ENCODE assay signal across 1 cellular context in the genomic region with DNA sequence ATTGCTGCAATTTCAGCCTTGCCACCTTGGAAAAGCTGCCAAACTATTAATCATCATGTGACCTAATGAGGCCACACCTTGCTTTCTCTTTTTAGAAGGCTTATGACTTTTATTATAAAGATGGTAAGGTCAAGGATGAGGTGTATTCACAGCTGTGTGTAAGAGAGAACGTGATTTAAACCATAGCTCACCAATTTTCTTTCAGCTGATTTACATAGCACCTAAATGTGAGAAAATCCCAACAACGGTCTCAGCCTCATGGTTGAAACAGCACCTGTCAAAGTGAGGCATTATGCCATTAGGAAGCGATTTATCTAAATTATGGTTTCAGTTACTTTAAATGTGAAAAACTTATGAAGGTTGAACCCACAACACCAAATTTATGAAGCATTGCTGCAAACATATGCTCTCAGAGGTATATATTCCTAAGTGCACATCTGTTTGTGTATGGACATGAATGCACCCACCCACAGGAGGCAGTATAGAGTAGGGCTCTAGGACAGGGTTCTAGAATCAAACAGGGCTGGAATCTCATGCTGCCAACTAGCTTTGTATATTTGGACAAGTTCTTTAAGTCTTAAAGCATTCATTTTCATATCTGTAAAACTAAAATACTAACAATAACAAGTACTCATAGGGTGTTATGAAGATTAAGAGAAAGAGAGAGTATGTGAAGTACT.
A peak's percentile ranks its signal among the peaks of the same experiment; 100 is the strongest.
TF ChIP-seq lines count a peak whose summit lies in the region.

No MANE protein-coding gene starts in this region.

TF ChIP-seq in K562, 482 proteins besides CTCF, POLR2A, EP300 and RAD21 (continued from another document):
- TF ChIP-seq, protein P1, sequence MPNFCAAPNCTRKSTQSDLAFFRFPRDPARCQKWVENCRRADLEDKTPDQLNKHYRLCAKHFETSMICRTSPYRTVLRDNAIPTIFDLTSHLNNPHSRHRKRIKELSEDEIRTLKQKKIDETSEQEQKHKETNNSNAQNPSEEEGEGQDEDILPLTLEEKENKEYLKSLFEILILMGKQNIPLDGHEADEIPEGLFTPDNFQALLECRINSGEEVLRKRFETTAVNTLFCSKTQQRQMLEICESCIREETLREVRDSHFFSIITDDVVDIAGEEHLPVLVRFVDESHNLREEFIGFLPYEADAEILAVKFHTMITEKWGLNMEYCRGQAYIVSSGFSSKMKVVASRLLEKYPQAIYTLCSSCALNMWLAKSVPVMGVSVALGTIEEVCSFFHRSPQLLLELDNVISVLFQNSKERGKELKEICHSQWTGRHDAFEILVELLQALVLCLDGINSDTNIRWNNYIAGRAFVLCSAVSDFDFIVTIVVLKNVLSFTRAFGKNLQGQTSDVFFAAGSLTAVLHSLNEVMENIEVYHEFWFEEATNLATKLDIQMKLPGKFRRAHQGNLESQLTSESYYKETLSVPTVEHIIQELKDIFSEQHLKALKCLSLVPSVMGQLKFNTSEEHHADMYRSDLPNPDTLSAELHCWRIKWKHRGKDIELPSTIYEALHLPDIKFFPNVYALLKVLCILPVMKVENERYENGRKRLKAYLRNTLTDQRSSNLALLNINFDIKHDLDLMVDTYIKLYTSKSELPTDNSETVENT (CRISPR knock-in tag; IDR thresholded peaks at IDR 0.05): no peak
- TF ChIP-seq, protein P2, sequence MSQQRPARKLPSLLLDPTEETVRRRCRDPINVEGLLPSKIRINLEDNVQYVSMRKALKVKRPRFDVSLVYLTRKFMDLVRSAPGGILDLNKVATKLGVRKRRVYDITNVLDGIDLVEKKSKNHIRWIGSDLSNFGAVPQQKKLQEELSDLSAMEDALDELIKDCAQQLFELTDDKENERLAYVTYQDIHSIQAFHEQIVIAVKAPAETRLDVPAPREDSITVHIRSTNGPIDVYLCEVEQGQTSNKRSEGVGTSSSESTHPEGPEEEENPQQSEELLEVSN (IDR thresholded peaks at IDR 0.05; ENCODE audit: borderline replicate concordance in 1 of 2, extremely low read depth in 1 of 2, insufficient read depth in 1 of 2, insufficient read length in 1 of 2, low read depth in 1 of 2, low read length in 1 of 2, poor library complexity in 1 of 2, severe bottlenecking in 1 of 2): no peak
- TF ChIP-seq EHMT2 (IDR thresholded peaks at IDR 0.05): no peak
- TF ChIP-seq, protein P3, sequence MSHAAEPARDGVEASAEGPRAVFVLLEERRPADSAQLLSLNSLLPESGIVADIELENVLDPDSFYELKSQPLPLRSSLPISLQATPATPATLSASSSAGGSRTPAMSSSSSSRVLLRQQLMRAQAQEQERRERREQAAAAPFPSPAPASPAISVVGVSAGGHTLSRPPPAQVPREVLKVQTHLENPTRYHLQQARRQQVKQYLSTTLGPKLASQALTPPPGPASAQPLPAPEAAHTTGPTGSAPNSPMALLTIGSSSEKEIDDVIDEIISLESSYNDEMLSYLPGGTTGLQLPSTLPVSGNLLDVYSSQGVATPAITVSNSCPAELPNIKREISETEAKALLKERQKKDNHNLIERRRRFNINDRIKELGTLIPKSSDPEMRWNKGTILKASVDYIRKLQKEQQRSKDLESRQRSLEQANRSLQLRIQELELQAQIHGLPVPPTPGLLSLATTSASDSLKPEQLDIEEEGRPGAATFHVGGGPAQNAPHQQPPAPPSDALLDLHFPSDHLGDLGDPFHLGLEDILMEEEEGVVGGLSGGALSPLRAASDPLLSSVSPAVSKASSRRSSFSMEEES (CRISPR knock-in tag; IDR thresholded peaks at IDR 0.05): peak; percentile 34; the same call in 1 of the 2 replicates
- no peak for TF ChIP-seq TAF7 (tag; IDR thresholded peaks at IDR 0.05)
- TF ChIP-seq CBX3 (IDR thresholded peaks at IDR 0.05; ENCODE audit: borderline replicate concordance in 1 of 2, low read length in 2 of 2): 0 out of 3 replicates have a peak, but pooled peaks of 1 of the 2 experiments have one; percentile 50
- no peak for TF ChIP-seq ZZZ3 (IDR thresholded peaks at IDR 0.05)
- TF ChIP-seq POLR3A (IDR thresholded peaks at IDR 0.05; ENCODE audit: borderline replicate concordance, extremely low read depth, insufficient read depth, insufficient read length): no peak
- no peak for TF ChIP-seq ZNF3 (CRISPR knock-in tag; IDR thresholded peaks at IDR 0.05)
- TF ChIP-seq, protein P4, sequence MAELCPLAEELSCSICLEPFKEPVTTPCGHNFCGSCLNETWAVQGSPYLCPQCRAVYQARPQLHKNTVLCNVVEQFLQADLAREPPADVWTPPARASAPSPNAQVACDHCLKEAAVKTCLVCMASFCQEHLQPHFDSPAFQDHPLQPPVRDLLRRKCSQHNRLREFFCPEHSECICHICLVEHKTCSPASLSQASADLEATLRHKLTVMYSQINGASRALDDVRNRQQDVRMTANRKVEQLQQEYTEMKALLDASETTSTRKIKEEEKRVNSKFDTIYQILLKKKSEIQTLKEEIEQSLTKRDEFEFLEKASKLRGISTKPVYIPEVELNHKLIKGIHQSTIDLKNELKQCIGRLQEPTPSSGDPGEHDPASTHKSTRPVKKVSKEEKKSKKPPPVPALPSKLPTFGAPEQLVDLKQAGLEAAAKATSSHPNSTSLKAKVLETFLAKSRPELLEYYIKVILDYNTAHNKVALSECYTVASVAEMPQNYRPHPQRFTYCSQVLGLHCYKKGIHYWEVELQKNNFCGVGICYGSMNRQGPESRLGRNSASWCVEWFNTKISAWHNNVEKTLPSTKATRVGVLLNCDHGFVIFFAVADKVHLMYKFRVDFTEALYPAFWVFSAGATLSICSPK (IDR thresholded peaks at IDR 0.05; ENCODE audit: borderline replicate concordance): no peak
- no peak for TF ChIP-seq EP400 (IDR thresholded peaks at IDR 0.05)
- TF ChIP-seq RBM15 (IDR thresholded peaks at IDR 0.05; ENCODE audit: insufficient read depth, low read length): no peak
- TF ChIP-seq ZNF146 (CRISPR knock-in tag; IDR thresholded peaks at IDR 0.05; ENCODE audit: unreplicated experiment): no peak
- TF ChIP-seq CHCHD3 (CRISPR knock-in tag; IDR thresholded peaks at IDR 0.05): no peak
- no peak for TF ChIP-seq MAZ (CRISPR knock-in tag; conservative IDR thresholded peaks at IDR 0.05 in 1 of 2, IDR thresholded peaks at IDR 0.05 in 1 of 2)
- TF ChIP-seq KDM1A (IDR thresholded peaks at IDR 0.05): 0 out of 4 replicates have a peak, but pooled peaks of 1 of the 2 experiments have one; percentile 12
- TF ChIP-seq, protein P5, sequence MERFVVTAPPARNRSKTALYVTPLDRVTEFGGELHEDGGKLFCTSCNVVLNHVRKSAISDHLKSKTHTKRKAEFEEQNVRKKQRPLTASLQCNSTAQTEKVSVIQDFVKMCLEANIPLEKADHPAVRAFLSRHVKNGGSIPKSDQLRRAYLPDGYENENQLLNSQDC (CRISPR knock-in tag; IDR thresholded peaks at IDR 0.05): no peak
- TF ChIP-seq SMC3 (conservative IDR thresholded peaks at IDR 0.05; ENCODE audit: insufficient read depth, low read depth, low read length): peak; percentile 46; the same call in 1 of the 2 replicates
- TF ChIP-seq DNMT1 (IDR thresholded peaks at IDR 0.05): no peak
- TF ChIP-seq, protein P6, sequence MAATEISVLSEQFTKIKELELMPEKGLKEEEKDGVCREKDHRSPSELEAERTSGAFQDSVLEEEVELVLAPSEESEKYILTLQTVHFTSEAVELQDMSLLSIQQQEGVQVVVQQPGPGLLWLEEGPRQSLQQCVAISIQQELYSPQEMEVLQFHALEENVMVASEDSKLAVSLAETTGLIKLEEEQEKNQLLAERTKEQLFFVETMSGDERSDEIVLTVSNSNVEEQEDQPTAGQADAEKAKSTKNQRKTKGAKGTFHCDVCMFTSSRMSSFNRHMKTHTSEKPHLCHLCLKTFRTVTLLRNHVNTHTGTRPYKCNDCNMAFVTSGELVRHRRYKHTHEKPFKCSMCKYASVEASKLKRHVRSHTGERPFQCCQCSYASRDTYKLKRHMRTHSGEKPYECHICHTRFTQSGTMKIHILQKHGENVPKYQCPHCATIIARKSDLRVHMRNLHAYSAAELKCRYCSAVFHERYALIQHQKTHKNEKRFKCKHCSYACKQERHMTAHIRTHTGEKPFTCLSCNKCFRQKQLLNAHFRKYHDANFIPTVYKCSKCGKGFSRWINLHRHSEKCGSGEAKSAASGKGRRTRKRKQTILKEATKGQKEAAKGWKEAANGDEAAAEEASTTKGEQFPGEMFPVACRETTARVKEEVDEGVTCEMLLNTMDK (IDR thresholded peaks at IDR 0.05; ENCODE audit: borderline replicate concordance, insufficient read depth, low read depth, low read length, poor library complexity, severe bottlenecking): no peak
- no peak for TF ChIP-seq CBX5 (IDR thresholded peaks at IDR 0.05; ENCODE audit: borderline replicate concordance, low read depth)
- peak; percentile 4 for TF ChIP-seq MEIS2 (IDR thresholded peaks at IDR 0.05; ENCODE audit: partially characterized antibody)
- TF ChIP-seq, protein P7, sequence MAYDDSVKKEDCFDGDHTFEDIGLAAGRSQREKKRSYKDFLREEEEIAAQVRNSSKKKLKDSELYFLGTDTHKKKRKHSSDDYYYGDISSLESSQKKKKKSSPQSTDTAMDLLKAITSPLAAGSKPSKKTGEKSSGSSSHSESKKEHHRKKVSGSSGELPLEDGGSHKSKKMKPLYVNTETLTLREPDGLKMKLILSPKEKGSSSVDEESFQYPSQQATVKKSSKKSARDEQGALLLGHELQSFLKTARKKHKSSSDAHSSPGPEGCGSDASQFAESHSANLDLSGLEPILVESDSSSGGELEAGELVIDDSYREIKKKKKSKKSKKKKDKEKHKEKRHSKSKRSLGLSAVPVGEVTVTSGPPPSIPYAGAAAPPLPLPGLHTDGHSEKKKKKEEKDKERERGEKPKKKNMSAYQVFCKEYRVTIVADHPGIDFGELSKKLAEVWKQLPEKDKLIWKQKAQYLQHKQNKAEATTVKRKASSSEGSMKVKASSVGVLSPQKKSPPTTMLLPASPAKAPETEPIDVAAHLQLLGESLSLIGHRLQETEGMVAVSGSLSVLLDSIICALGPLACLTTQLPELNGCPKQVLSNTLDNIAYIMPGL (CRISPR knock-in tag; IDR thresholded peaks at IDR 0.05): no peak
- no peak for TF ChIP-seq ZNF175 (CRISPR knock-in tag; IDR thresholded peaks at IDR 0.05; ENCODE audit: low read depth)
- no peak for TF ChIP-seq SRSF7 (optimal IDR thresholded peaks at IDR 0.05; ENCODE audit: low read depth, low read length)
- TF ChIP-seq ZNF12 (CRISPR knock-in tag; IDR thresholded peaks at IDR 0.05): no peak
- TF ChIP-seq, protein P8, sequence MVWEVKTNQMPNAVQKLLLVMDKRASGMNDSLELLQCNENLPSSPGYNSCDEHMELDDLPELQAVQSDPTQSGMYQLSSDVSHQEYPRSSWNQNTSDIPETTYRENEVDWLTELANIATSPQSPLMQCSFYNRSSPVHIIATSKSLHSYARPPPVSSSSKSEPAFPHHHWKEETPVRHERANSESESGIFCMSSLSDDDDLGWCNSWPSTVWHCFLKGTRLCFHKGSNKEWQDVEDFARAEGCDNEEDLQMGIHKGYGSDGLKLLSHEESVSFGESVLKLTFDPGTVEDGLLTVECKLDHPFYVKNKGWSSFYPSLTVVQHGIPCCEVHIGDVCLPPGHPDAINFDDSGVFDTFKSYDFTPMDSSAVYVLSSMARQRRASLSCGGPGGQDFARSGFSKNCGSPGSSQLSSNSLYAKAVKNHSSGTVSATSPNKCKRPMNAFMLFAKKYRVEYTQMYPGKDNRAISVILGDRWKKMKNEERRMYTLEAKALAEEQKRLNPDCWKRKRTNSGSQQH (CRISPR knock-in tag; IDR thresholded peaks at IDR 0.05): no peak
- TF ChIP-seq, protein P9, sequence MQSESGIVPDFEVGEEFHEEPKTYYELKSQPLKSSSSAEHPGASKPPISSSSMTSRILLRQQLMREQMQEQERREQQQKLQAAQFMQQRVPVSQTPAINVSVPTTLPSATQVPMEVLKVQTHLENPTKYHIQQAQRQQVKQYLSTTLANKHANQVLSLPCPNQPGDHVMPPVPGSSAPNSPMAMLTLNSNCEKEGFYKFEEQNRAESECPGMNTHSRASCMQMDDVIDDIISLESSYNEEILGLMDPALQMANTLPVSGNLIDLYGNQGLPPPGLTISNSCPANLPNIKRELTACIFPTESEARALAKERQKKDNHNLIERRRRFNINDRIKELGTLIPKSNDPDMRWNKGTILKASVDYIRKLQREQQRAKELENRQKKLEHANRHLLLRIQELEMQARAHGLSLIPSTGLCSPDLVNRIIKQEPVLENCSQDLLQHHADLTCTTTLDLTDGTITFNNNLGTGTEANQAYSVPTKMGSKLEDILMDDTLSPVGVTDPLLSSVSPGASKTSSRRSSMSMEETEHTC (IDR thresholded peaks at IDR 0.05): no peak
- TF ChIP-seq, protein P10, sequence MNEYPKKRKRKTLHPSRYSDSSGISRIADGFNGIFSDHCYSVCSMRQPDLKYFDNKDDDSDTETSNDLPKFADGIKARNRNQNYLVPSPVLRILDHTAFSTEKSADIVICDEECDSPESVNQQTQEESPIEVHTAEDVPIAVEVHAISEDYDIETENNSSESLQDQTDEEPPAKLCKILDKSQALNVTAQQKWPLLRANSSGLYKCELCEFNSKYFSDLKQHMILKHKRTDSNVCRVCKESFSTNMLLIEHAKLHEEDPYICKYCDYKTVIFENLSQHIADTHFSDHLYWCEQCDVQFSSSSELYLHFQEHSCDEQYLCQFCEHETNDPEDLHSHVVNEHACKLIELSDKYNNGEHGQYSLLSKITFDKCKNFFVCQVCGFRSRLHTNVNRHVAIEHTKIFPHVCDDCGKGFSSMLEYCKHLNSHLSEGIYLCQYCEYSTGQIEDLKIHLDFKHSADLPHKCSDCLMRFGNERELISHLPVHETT (CRISPR knock-in tag; conservative IDR thresholded peaks at IDR 0.05 in 1 of 2, IDR thresholded peaks at IDR 0.05 in 1 of 2): no peak
- TF ChIP-seq, protein P11, sequence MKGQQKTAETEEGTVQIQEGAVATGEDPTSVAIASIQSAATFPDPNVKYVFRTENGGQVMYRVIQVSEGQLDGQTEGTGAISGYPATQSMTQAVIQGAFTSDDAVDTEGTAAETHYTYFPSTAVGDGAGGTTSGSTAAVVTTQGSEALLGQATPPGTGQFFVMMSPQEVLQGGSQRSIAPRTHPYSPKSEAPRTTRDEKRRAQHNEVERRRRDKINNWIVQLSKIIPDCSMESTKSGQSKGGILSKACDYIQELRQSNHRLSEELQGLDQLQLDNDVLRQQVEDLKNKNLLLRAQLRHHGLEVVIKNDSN (CRISPR knock-in tag; IDR thresholded peaks at IDR 0.05): no peak
- no peak for TF ChIP-seq HEY1 (CRISPR knock-in tag; IDR thresholded peaks at IDR 0.05; ENCODE audit: borderline replicate concordance)
